Comparison of ENCODE assay signal across 2 cellular contexts in genomic region chr2:170828533-170828916, GRCh38.
TF ChIP-seq lines count a peak whose summit lies in the region.

No MANE protein-coding gene starts in this region.

TF ChIP-seq in K562, 482 proteins besides CTCF, POLR2A, EP300 and RAD21:
- TF ChIP-seq ZNF263 (CRISPR knock-in tag; IDR thresholded peaks at IDR 0.05; ENCODE audit: borderline replicate concordance) (peak; percentile 90), GMEB1 (CRISPR knock-in tag; IDR thresholded peaks at IDR 0.05) (no peak)

TF ChIP-seq in H1, 55 proteins besides CTCF, POLR2A, EP300 and RAD21:
- TF ChIP-seq ZNF274 (IDR thresholded peaks at IDR 0.05; ENCODE audit: borderline replicate concordance, extremely low read depth, low read length): no peak
- no peak for TF ChIP-seq RFX5 (IDR thresholded peaks at IDR 0.05; ENCODE audit: borderline replicate concordance, low read depth, low read length)
- TF ChIP-seq TAF7 (optimal IDR thresholded peaks at IDR 0.05; ENCODE audit: borderline replicate concordance, low read depth, low read length): no peak
- no peak for TF ChIP-seq SP4 (IDR thresholded peaks at IDR 0.05; ENCODE audit: low read length)
- no peak for TF ChIP-seq SIN3A (conservative IDR thresholded peaks at IDR 0.05 in 1 of 2, IDR thresholded peaks at IDR 0.05 in 1 of 2; ENCODE audit: low read depth in 1 of 2, low read length in 2 of 2)
- TF ChIP-seq FOSL1 (IDR thresholded peaks at IDR 0.05; ENCODE audit: insufficient read depth, low read depth, low read length): no peak
- no peak for TF ChIP-seq TCF12 (IDR thresholded peaks at IDR 0.05; ENCODE audit: low read depth, low read length)
- TF ChIP-seq EZH2 (IDR thresholded peaks at IDR 0.05; ENCODE audit: low read depth, low read length, severe bottlenecking): no peak
- TF ChIP-seq SP2 (IDR thresholded peaks at IDR 0.05; ENCODE audit: low read length): no peak
- no peak for TF ChIP-seq RBBP5 (IDR thresholded peaks at IDR 0.05; ENCODE audit: borderline replicate concordance, low read depth, low read length)
- no peak for TF ChIP-seq RXRA (IDR thresholded peaks at IDR 0.05; ENCODE audit: insufficient read depth, low read depth, low read length)
- TF ChIP-seq KDM5A (IDR thresholded peaks at IDR 0.05; ENCODE audit: low read length): no peak
- no peak for TF ChIP-seq KDM4A (IDR thresholded peaks at IDR 0.05; ENCODE audit: low read depth, low read length, severe bottlenecking)
- TF ChIP-seq SAP30 (IDR thresholded peaks at IDR 0.05; ENCODE audit: insufficient read depth, insufficient replicate concordance, low read length): no peak
- no peak for TF ChIP-seq TEAD4 (IDR thresholded peaks at IDR 0.05; ENCODE audit: low read depth, low read length)
